ENCODE assay signal across 29 cellular contexts in the genomic region with DNA sequence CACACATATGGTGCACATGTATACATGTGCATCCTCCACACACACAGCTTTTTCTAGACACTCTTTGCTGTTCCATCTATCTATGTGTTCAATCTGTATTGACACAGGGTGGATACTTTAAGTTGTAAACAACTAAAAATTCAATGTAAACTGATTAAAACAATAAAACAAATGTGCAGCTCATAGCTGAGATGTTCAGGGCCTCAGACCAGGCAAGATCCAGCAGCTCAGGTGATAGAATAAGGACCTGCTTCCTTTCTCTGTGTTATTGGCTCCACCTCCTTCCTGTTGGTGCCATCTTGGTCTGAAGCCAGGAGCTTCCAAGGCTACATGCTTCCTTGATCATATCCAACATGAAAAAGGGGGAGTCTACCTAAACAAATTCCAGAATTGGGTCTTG.
"Had no signal": no experiment of that assay in that cellular context is flagged by ENCODE, and none has a peak within 500 bp of the region (broad histone marks: within the 10 kb centered on the region; RNA-seq: fewer than 3 reads in every experiment).

No MANE protein-coding gene starts in this region.

- DNase-seq: activated CD4-positive, alpha-beta memory T cell treated with anti-CD3 and anti-CD28 coated beads, Interleukin-2, amount 10 ng/mL, durations not matched to agents 7 days and 5 days; activated CD4-positive, alpha-beta T cell treated with anti-CD3 and anti-CD28 coated beads for 1 hour; activated CD4-positive, alpha-beta T cell treated with anti-CD3 and anti-CD28 coated beads for 36 hours; activated CD4-positive, alpha-beta T cell treated with anti-CD3 and anti-CD28 coated beads for 48 hours; activated CD4-positive, alpha-beta T cell treated with anti-CD3 and anti-CD28 coated beads, Interleukin-2, amount 10 ng/mL, durations not matched to agents 7 days and 5 days; activated CD4-positive, alpha-beta T cell treated with anti-CD3 and anti-CD28 coated beads, Interleukin-2, amount 50 U/mL, for 48 hours; activated CD4-positive, CD25-positive, alpha-beta regulatory T cell; activated CD8-positive, alpha-beta memory T cell treated with anti-CD3 and anti-CD28 coated beads for 24 hours; activated CD8-positive, alpha-beta memory T cell treated with anti-CD3 and anti-CD28 coated beads, Interleukin-2, amount 10 ng/mL, durations not matched to agents 7 days and 5 days; activated CD8-positive, alpha-beta memory T cell treated with anti-CD3 and anti-CD28 coated beads, Interleukin-2, amount 50 U/mL, for 48 hours; activated CD8-positive, alpha-beta T cell treated with anti-CD3 and anti-CD28 coated beads, Interleukin-2, amount 10 ng/mL, durations not matched to agents 7 days and 5 days; activated effector memory CD4-positive, alpha-beta T cell treated with Interleukin-2 at 50 U/mL for 16 hours; activated gamma-delta T cell; activated naive CD4-positive, alpha-beta T cell treated with anti-CD3 and anti-CD28 coated beads, Interleukin-2, amount 10 ng/mL, durations not matched to agents 7 days and 5 days; activated naive CD4-positive, alpha-beta T cell treated with Interleukin-2 at 50 U/mL for 16 hours; activated naive CD8-positive, alpha-beta T cell treated with anti-CD3 and anti-CD28 coated beads, Interleukin-2, amount 10 ng/mL, durations not matched to agents 7 days and 5 days; activated naive CD8-positive, alpha-beta T cell treated with anti-CD3 and anti-CD28 coated beads, Interleukin-2, amount 50 U/mL, for 24 hours; activated T-cell treated with anti-CD3 and anti-CD28 coated beads, Interleukin-2, amount 50 U/mL, for 24 hours; activated T-cell treated with anti-CD3 and anti-CD28 coated beads, Interleukin-2, amount 50 U/mL, for 48 hours; amygdala; anterior cingulate cortex; caudate nucleus; cerebellar nuclear complex; T-helper 1 cell; T-helper 2 cell; T-helper 9 cell; WERI-Rb-1 had no signal

- ATAC-seq: activated CD4-positive, alpha-beta T cell treated with anti-CD3 and anti-CD28 coated beads for 36 hours; activated CD4-positive, CD25-positive, alpha-beta regulatory T cell treated with anti-CD3 and anti-CD28 coated beads, Interleukin-2, amount 50 U/mL, for 24 hours; activated CD8-positive, alpha-beta memory T cell treated with anti-CD3 and anti-CD28 coated beads, Interleukin-2, amount 10 ng/mL, durations not matched to agents 7 days and 5 days; activated CD8-positive, alpha-beta T cell treated with anti-CD3 and anti-CD28 coated beads, Interleukin-2, amount 10 ng/mL, durations not matched to agents 7 days and 5 days; activated naive CD8-positive, alpha-beta T cell treated with anti-CD3 and anti-CD28 coated beads, Interleukin-2, amount 50 U/mL, for 24 hours; WTC11 had no signal
